ENCODE assay signal across 8 cellular contexts in genomic region chr3:52286777-52287110, GRCh38. TPM values are rescaled to one million over a fixed set of nuclear protein-coding genes. Genes with fewer than 3 reads are reported as not detected.
A peak's percentile ranks its signal among the peaks of the same experiment; 100 is the strongest.
DNase-seq lines count a peak whose midpoint lies in the region; ATAC-seq and TF ChIP-seq lines count a peak whose summit lies in the region.

No MANE protein-coding gene starts in this region.

- H3K27me3 ChIP-seq in SU-DHL-6 (ENCODE audit: low read length), result no peaks in the 10 kb centered on the region

- H3K9me2 ChIP-seq in SU-DHL-6 (replicated peaks; ENCODE audit: insufficient read depth, low read length), result no peaks in the 10 kb centered on the region

- H3K36me3 ChIP-seq in SU-DHL-6 (ENCODE audit: low read length), result no peaks in the 10 kb centered on the region

- 0 out of 2 replicates have a peak, but pooled peaks cover 5% of the 10 kb centered on the region for H3F3A ChIP-seq in SU-DHL-6 (ENCODE audit: insufficient read depth)

- ATAC-seq in HG03039 (IDR thresholded peaks at IDR 0.05; ENCODE audit: unreplicated experiment) (no peak), GM19395 (IDR thresholded peaks at IDR 0.05; ENCODE audit: unreplicated experiment) (no peak)

- H3K27ac ChIP-seq in SU-DHL-6 (ENCODE audit: low read depth, low read length), result no peak overlapping the region

- H3K79me2 ChIP-seq in SU-DHL-6 (ENCODE audit: insufficient read depth, low read length), result peaks cover 4% of the 10 kb centered on the region; the same call in 1 of the 2 replicates

- no peaks in the 10 kb centered on the region for H4K20me1 ChIP-seq in SU-DHL-6 (ENCODE audit: low read depth, low read length)

- TF ChIP-seq CTCF in SU-DHL-6 (IDR thresholded peaks at IDR 0.05; ENCODE audit: insufficient read depth, low read length, poor library complexity, severe bottlenecking), result no peak
- no peak for TF ChIP-seq CTCF in fibroblast of the aortic adventitia (IDR thresholded peaks at IDR 0.05; ENCODE audit: insufficient read depth, low read length)
- TF ChIP-seq CTCF in retinal pigment epithelial cell (conservative IDR thresholded peaks at IDR 0.05; ENCODE audit: low read depth, low read length), result no peak

- peak overlapping the region; percentile 82 for H3K9ac ChIP-seq in SU-DHL-6 (ENCODE audit: low read length)

- H3K9me3 ChIP-seq in SU-DHL-6 (ENCODE audit: insufficient read depth, low read length), result no peaks in the 10 kb centered on the region

- H2AFZ ChIP-seq in SU-DHL-6 (ENCODE audit: low read depth, low read length, severe bottlenecking), result no peak overlapping the region

- DNase-seq in fibroblast of the aortic adventitia (ENCODE audit: low read depth) (peak; percentile 63), retinal pigment epithelial cell (ENCODE audit: low read depth) (no peak), GM19240 (ENCODE audit: insufficient read length, low spot score) (no peak), NCI-H526 (lab: John Stamatoyannopoulos, UW) (no peak)

- H3K4me3 ChIP-seq in GM08714 (ENCODE audit: low read length) (peak overlapping the region; percentile 84), SU-DHL-6 (ENCODE audit: insufficient read depth, low read length, poor library complexity, severe bottlenecking) (peak overlapping the region; percentile 89), fibroblast of the aortic adventitia (ENCODE audit: low read depth, low read length) (peak overlapping the region; percentile 97), retinal pigment epithelial cell (ENCODE audit: low read length) (peak overlapping the region; percentile 95)

- peak overlapping the region; percentile 62 for H3K4me2 ChIP-seq in SU-DHL-6 (ENCODE audit: low read depth, low read length, poor library complexity, severe bottlenecking)

RNA-seq across cellular contexts. Expression of gene GLYCTK, which starts 0.9 kb away (rescaled TPM):
- total RNA-seq in fibroblast of the aortic adventitia (ENCODE audit: low replicate concordance), result 6.1 and 10.4 TPM in 2 replicates

RNA-seq across cellular contexts. Expression of gene WDR82, which starts 8.3 kb away (rescaled TPM):
- total RNA-seq in fibroblast of the aortic adventitia (ENCODE audit: low replicate concordance), result 39.6 and 61.5 TPM in 2 replicates

RNA-seq across cellular contexts. Expression of gene DNAH1, which starts 29.4 kb away (rescaled TPM):
- total RNA-seq in fibroblast of the aortic adventitia (ENCODE audit: low replicate concordance), result 3.4 and 6.0 TPM in 2 replicates

RNA-seq across cellular contexts. Expression of gene PPM1M, which starts 41.2 kb away (rescaled TPM):
- 27.4 and 42.4 TPM in 2 replicates for total RNA-seq in fibroblast of the aortic adventitia (ENCODE audit: low replicate concordance)

RNA-seq across cellular contexts. Expression of gene TWF2, which starts 47.8 kb away (rescaled TPM):
- 97.5 and 109 TPM in 2 replicates for total RNA-seq in fibroblast of the aortic adventitia (ENCODE audit: low replicate concordance)
